1 cellular context compared by ENCODE assay signal in genomic region chr1:21927531-21928237, GRCh38.
TF ChIP-seq lines count a peak whose summit lies in the region.

No MANE protein-coding gene starts in this region.

TF ChIP-seq in K562, 482 proteins besides CTCF, POLR2A, EP300 and RAD21:
- TF ChIP-seq KDM1A (IDR thresholded peaks at IDR 0.05) (peak in 1 of 2 experiments; percentile 56; a peak in 1 of 4 replicates), RBM25 (IDR thresholded peaks at IDR 0.05; ENCODE audit: low read depth, low read length, severe bottlenecking) (peak; percentile 53), ZFP36 (IDR thresholded peaks at IDR 0.05; ENCODE audit: low read depth, low read length, partially characterized antibody) (peak; percentile 62), FOXA3 (CRISPR knock-in tag; conservative IDR thresholded peaks at IDR 0.05 in 1 of 2, IDR thresholded peaks at IDR 0.05 in 1 of 2) (peak in 1 of 2 experiments; percentile 38; a peak in 1 of 4 replicates), RCOR1 (IDR thresholded peaks at IDR 0.05; ENCODE audit: borderline replicate concordance in 1 of 2, low read depth in 2 of 2, low read length in 2 of 2) (0 out of 4 replicates have a peak, but pooled peaks of 1 of the 2 experiments have one; percentile 33), BCOR (IDR thresholded peaks at IDR 0.05) (peak; percentile 76), RFX5 (IDR thresholded peaks at IDR 0.05; ENCODE audit: low read depth, low read length) (no peak), THAP12 (CRISPR knock-in tag; IDR thresholded peaks at IDR 0.05) (no peak)
- TF ChIP-seq, protein P1, sequence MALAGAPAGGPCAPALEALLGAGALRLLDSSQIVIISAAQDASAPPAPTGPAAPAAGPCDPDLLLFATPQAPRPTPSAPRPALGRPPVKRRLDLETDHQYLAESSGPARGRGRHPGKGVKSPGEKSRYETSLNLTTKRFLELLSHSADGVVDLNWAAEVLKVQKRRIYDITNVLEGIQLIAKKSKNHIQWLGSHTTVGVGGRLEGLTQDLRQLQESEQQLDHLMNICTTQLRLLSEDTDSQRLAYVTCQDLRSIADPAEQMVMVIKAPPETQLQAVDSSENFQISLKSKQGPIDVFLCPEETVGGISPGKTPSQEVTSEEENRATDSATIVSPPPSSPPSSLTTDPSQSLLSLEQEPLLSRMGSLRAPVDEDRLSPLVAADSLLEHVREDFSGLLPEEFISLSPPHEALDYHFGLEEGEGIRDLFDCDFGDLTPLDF (CRISPR knock-in tag; IDR thresholded peaks at IDR 0.05) = no peak
